ENCODE assay signal across 9 cellular contexts in genomic region chr16:23863511-23864422, GRCh38. TPM values are rescaled to one million over a fixed set of nuclear protein-coding genes. Genes with fewer than 3 reads are reported as not detected.
A peak's percentile ranks its signal among the peaks of the same experiment; 100 is the strongest.
DNase-seq lines count a peak whose midpoint lies in the region; ATAC-seq, FAIRE-seq and TF ChIP-seq lines count a peak whose summit lies in the region.
"Had no signal": no experiment of that assay in that cellular context is flagged by ENCODE, and none has a peak within 500 bp of the region (broad histone marks: within the 10 kb centered on the region; RNA-seq: fewer than 3 reads in every experiment).

No MANE protein-coding gene starts in this region.

- peak overlapping the region; percentile 72 for H3K4me3 Mint-ChIP-seq in activated CD4-positive, alpha-beta memory T cell treated with anti-CD3 and anti-CD28 coated beads for 36 hours
- H3K4me3 Mint-ChIP-seq in stimulated activated effector memory CD8-positive, alpha-beta T cell treated with anti-CD3 and anti-CD28 coated beads, Interleukin-12 subunit alpha, Interleukin-12 subunit beta, amount 100 ng/mL, for 72 hours: peak overlapping the region; percentile 73
- no peak overlapping the region for H3K4me3 Mint-ChIP-seq in nephron progenitor cell

- no peaks in the 10 kb centered on the region for H3K36me3 Mint-ChIP-seq in activated CD4-positive, alpha-beta memory T cell treated with anti-CD3 and anti-CD28 coated beads for 36 hours
- peaks cover 13% of the 10 kb centered on the region for H3K36me3 Mint-ChIP-seq in stimulated activated effector memory CD8-positive, alpha-beta T cell treated with anti-CD3 and anti-CD28 coated beads, Interleukin-12 subunit alpha, Interleukin-12 subunit beta, amount 100 ng/mL, for 72 hours
- H3K36me3 Mint-ChIP-seq in nephron progenitor cell (ENCODE audit: low read depth): no peaks in the 10 kb centered on the region

- intact Hi-C loops in activated CD4-positive, alpha-beta memory T cell treated with anti-CD3 and anti-CD28 coated beads for 36 hours (cut with micrococcal nuclease): loop anchor here (1.0 kb wide), 3 partner anchors 11 to 60 kb away; no protein-coding TSS in a partner anchor

- H3K27ac Mint-ChIP-seq in activated CD4-positive, alpha-beta memory T cell treated with anti-CD3 and anti-CD28 coated beads for 36 hours: peak overlapping the region; percentile 80
- H3K27ac Mint-ChIP-seq in stimulated activated effector memory CD8-positive, alpha-beta T cell treated with anti-CD3 and anti-CD28 coated beads, Interleukin-12 subunit alpha, Interleukin-12 subunit beta, amount 100 ng/mL, for 72 hours: peak overlapping the region; percentile 83
- H3K27ac Mint-ChIP-seq in nephron progenitor cell: no peak overlapping the region

- H4K8ac ChIP-seq in neuronal stem cell (ENCODE audit: low read depth, low read length): no peak overlapping the region

- H2AK5ac ChIP-seq in neuronal stem cell (ENCODE audit: low read depth, low read length): no peak overlapping the region

- no peaks in the 10 kb centered on the region for H3K9me3 Mint-ChIP-seq in activated CD4-positive, alpha-beta memory T cell treated with anti-CD3 and anti-CD28 coated beads for 36 hours
- H3K9me3 Mint-ChIP-seq in stimulated activated effector memory CD8-positive, alpha-beta T cell treated with anti-CD3 and anti-CD28 coated beads, Interleukin-12 subunit alpha, Interleukin-12 subunit beta, amount 100 ng/mL, for 72 hours: no peaks in the 10 kb centered on the region
- H3K9me3 Mint-ChIP-seq in nephron progenitor cell: no peaks in the 10 kb centered on the region

- DNase-seq in GM19239 (ENCODE audit: insufficient read length, low spot score) (peak; percentile 14), GOT3 (lab: John Stamatoyannopoulos, UW) (no peak), neuronal stem cell (ENCODE audit: low spot score) (no peak), nephron progenitor cell (no peak)
- peak; percentile 44 for DNase-seq in activated CD4-positive, alpha-beta memory T cell treated with anti-CD3 and anti-CD28 coated beads for 36 hours
- DNase-seq in stimulated activated effector memory CD8-positive, alpha-beta T cell treated with anti-CD3 and anti-CD28 coated beads, Interleukin-12 subunit alpha, Interleukin-12 subunit beta, amount 100 ng/mL, for 72 hours (ENCODE audit: low spot score in 2 of 2): no peak

- H3K23ac ChIP-seq in neuronal stem cell (ENCODE audit: low read depth, low read length, poor library complexity): no peak overlapping the region

- WGBS in neuronal stem cell (ENCODE audit: extremely low coverage in 2 of 2, insufficient read length in 2 of 2, insufficient replicate concordance in 1 of 2), 2 donors: no CpG with 5 or more reads among the region's 12 CpGs

- no peaks in the 10 kb centered on the region for H3K79me1 ChIP-seq in neuronal stem cell (ENCODE audit: low read depth, low read length)

- no peaks in the 10 kb centered on the region for H3K27me3 Mint-ChIP-seq in activated CD4-positive, alpha-beta memory T cell treated with anti-CD3 and anti-CD28 coated beads for 36 hours
- peaks cover 90% of the 10 kb centered on the region for H3K27me3 Mint-ChIP-seq in nephron progenitor cell (ENCODE audit: low read depth, poor library complexity)

- H3K4ac ChIP-seq in neuronal stem cell (ENCODE audit: low read length): no peak overlapping the region

- H3K36me3 ChIP-seq in BLaER1 treated with 17β-estradiol and CSF1 and Interleukin-3, amounts not matched to agents 10 nM and 100 nM: no peaks in the 10 kb centered on the region; a peak in 1 of 22 replicates
- no peaks in the 10 kb centered on the region for H3K36me3 ChIP-seq in neuronal stem cell (replicated peaks in 1 of 2; ENCODE audit: control insufficient read depth in 2 of 2, insufficient read depth in 2 of 2, low read length in 2 of 2)

- H3K27ac ChIP-seq in BLaER1 treated with 17β-estradiol and CSF1 and Interleukin-3, amounts not matched to agents 10 nM and 100 nM: peak overlapping the region; percentile 78 to 95 (median 89)
- H3K27ac ChIP-seq in neuronal stem cell (replicated peaks; ENCODE audit: low read length): no peak overlapping the region
- H3K27ac ChIP-seq: parathyroid adenoma had no signal

- H3K9me3 ChIP-seq in BLaER1 treated with 17β-estradiol and CSF1 and Interleukin-3, amounts not matched to agents 10 nM and 100 nM (replicated peaks in 1 of 11): no peaks in the 10 kb centered on the region
- no peaks in the 10 kb centered on the region for H3K9me3 ChIP-seq in neuronal stem cell (replicated peaks in 1 of 2; ENCODE audit: control insufficient read depth in 2 of 2, insufficient read depth in 1 of 2, low read depth in 1 of 2, low read length in 2 of 2)

- no peak overlapping the region for H4K91ac ChIP-seq in neuronal stem cell (ENCODE audit: low read depth, low read length, poor library complexity)

- POLR2A ChIA-PET in activated CD4-positive, alpha-beta memory T cell treated with anti-CD3 and anti-CD28 coated beads for 36 hours (lab: Charles Lee): interaction anchor here (0.7 to 1.1 kb wide), 4 partner anchors 9 to 306 kb away, joined by 3 read pairs; partner anchors contain the start of genes EARS2 and UBFD1

- peak overlapping the region; percentile 72 to 85 (median 82) for H3K9ac ChIP-seq in BLaER1 treated with 17β-estradiol and CSF1 and Interleukin-3, amounts not matched to agents 10 nM and 100 nM
- H3K9ac ChIP-seq in neuronal stem cell (ENCODE audit: low read depth, low read length, poor library complexity): no peak overlapping the region
- H3K9ac ChIP-seq: parathyroid adenoma had no signal

- FAIRE-seq in GM19239 (lab: Jason Lieb, UNC): peak; percentile 99

- no peaks in the 10 kb centered on the region for H3K27me3 ChIP-seq in BLaER1 treated with 17β-estradiol and CSF1 and Interleukin-3, amounts not matched to agents 10 nM and 100 nM
- peaks cover 0 to 4% (median 0%) of the 10 kb centered on the region in 3 experiments for H3K27me3 ChIP-seq in neuronal stem cell (ENCODE audit: control insufficient read depth in 3 of 3, insufficient read depth in 3 of 3, low read depth in 1 of 3, low read length in 3 of 3)

- H3K4me1 ChIP-seq in BLaER1 treated with 17β-estradiol and CSF1 and Interleukin-3, amounts not matched to agents 10 nM and 100 nM: peaks cover 90 to 98% (median 94%) of the 10 kb centered on the region in 10 experiments
- H3K4me1 ChIP-seq in neuronal stem cell (ENCODE audit: control insufficient read depth in 2 of 2, insufficient read depth in 1 of 2, low read depth in 1 of 2, low read length in 2 of 2): no peaks in the 10 kb centered on the region
- H3K4me1 ChIP-seq: parathyroid adenoma had no signal

- no peak overlapping the region for H2BK12ac ChIP-seq in neuronal stem cell (ENCODE audit: low read length)

- no peak for TF ChIP-seq CTCF in nephron progenitor cell (IDR thresholded peaks at IDR 0.05)

- H2AFZ ChIP-seq in neuronal stem cell (ENCODE audit: low read length): no peak overlapping the region
- H2AFZ ChIP-seq: parathyroid adenoma had no signal

- H3K18ac ChIP-seq in neuronal stem cell (ENCODE audit: low read length): no peak overlapping the region

- H2BK15ac ChIP-seq in neuronal stem cell (ENCODE audit: low read length): no peak overlapping the region

- CTCF ChIA-PET in activated CD4-positive, alpha-beta memory T cell treated with anti-CD3 and anti-CD28 coated beads for 36 hours (lab: Charles Lee): interaction anchor here (1.0 to 4.3 kb wide), 4 partner anchors 38 to 146 kb away, joined by 3 to 22 read pairs (median 4); no protein-coding TSS in a partner anchor

- peaks cover 69% of the 10 kb centered on the region for H3K4me1 Mint-ChIP-seq in activated CD4-positive, alpha-beta memory T cell treated with anti-CD3 and anti-CD28 coated beads for 36 hours (ENCODE audit: low read depth)
- peaks cover 71% of the 10 kb centered on the region for H3K4me1 Mint-ChIP-seq in stimulated activated effector memory CD8-positive, alpha-beta T cell treated with anti-CD3 and anti-CD28 coated beads, Interleukin-12 subunit alpha, Interleukin-12 subunit beta, amount 100 ng/mL, for 72 hours
- no peaks in the 10 kb centered on the region for H3K4me1 Mint-ChIP-seq in nephron progenitor cell

- peaks cover 0 to 12% (median 0%) of the 10 kb centered on the region in 11 experiments; a peak in 1 of 22 replicates for H4K20me1 ChIP-seq in BLaER1 treated with 17β-estradiol and CSF1 and Interleukin-3, amounts not matched to agents 10 nM and 100 nM

- peak overlapping the region; percentile 69 to 92 (median 82) for H3K4me2 ChIP-seq in BLaER1 treated with 17β-estradiol and CSF1 and Interleukin-3, amounts not matched to agents 10 nM and 100 nM
- H3K4me2 ChIP-seq in neuronal stem cell (ENCODE audit: insufficient read depth, low read length, poor library complexity, severe bottlenecking): no peak overlapping the region

- peak; percentile 60 for ATAC-seq in HG03196 (IDR thresholded peaks at IDR 0.05; ENCODE audit: unreplicated experiment)
- ATAC-seq in stimulated activated effector memory CD8-positive, alpha-beta T cell treated with anti-CD3 and anti-CD28 coated beads, Interleukin-12 subunit alpha, Interleukin-12 subunit beta, amount 100 ng/mL, for 72 hours: peak; percentile 82

- H2BK5ac ChIP-seq in neuronal stem cell (ENCODE audit: low read length): no peak overlapping the region

- no peak overlapping the region for H3K14ac ChIP-seq in neuronal stem cell (ENCODE audit: low read length)

- H2BK120ac ChIP-seq in neuronal stem cell (ENCODE audit: low read depth, low read length): no peak overlapping the region

- peak overlapping the region; percentile 32 to 67 (median 50) for H3K4me3 ChIP-seq in BLaER1 treated with 17β-estradiol and CSF1 and Interleukin-3, amounts not matched to agents 10 nM and 100 nM
- H3K4me3 ChIP-seq in neuronal stem cell (ENCODE audit: low read length in 2 of 2): no peak overlapping the region

RNA-seq across cellular contexts. Expression of gene PRKCB, which starts 28.0 kb away (rescaled TPM):
- 10 to 100 TPM; 56.3 to 57.9 TPM for total RNA-seq in activated CD4-positive, alpha-beta memory T cell treated with anti-CD3 and anti-CD28 coated beads for 36 hours
- polyA plus RNA-seq in neuronal stem cell (2013, experiment 1 of 2): 2.7 TPM
- polyA plus RNA-seq in neuronal stem cell (2013, experiment 2 of 2): 2.8 TPM

Comparison
In these comparisons a context has a peak if more than half of its experiments do, and no peak if none do; other contexts are left out.
1. H3K4me3 ChIP-seq: peak in BLaER1 treated with 17β-estradiol and CSF1 and Interleukin-3, amounts not matched to agents 10 nM and 100 nM (10 of 10); none in neuronal stem cell (0 of 2).
2. DNase-seq: peak in GM19239 (single experiment) and activated CD4-positive, alpha-beta memory T cell treated with anti-CD3 and anti-CD28 coated beads for 36 hours (single experiment); none in stimulated activated effector memory CD8-positive, alpha-beta T cell treated with anti-CD3 and anti-CD28 coated beads, Interleukin-12 subunit alpha, Interleukin-12 subunit beta, amount 100 ng/mL, for 72 hours (0 of 2), GOT3 (single experiment), neuronal stem cell (single experiment) and nephron progenitor cell (single experiment).